Comparison of ENCODE assay signal across 29 cellular contexts in genomic region chr22:49483281-49483905, GRCh38.
"Had no signal": no experiment of that assay in that cellular context is flagged by ENCODE, and none has a peak within 500 bp of the region (broad histone marks: within the 10 kb centered on the region; RNA-seq: fewer than 3 reads in every experiment).

No MANE protein-coding gene starts in this region.

- H3K36me3 Mint-ChIP-seq: mesothelial cell of epicardium; naive B cell; natural killer cell treated with Interleukin-12 subunit alpha and Interleukin-12 subunit beta and Interleukin-15 and Interleukin-18, amount 100 ng/mL, for 72 hours; stimulated activated effector memory CD8-positive, alpha-beta T cell treated with anti-CD3 and anti-CD28 coated beads, Interleukin-12 subunit alpha, Interleukin-12 subunit beta, amount 100 ng/mL, for 72 hours had no signal

- H3K9me3 Mint-ChIP-seq: dendritic cell treated with granulocyte-macrophage colony-stimulating factor and Interleukin-4, amounts not matched to agents 40 ng/mL and 50 ng/mL, for 4 days; mesothelial cell of epicardium; naive B cell; natural killer cell treated with Interleukin-12 subunit alpha and Interleukin-12 subunit beta and Interleukin-15 and Interleukin-18, amount 100 ng/mL, for 72 hours; stimulated activated effector memory CD8-positive, alpha-beta T cell treated with anti-CD3 and anti-CD28 coated beads, Interleukin-12 subunit alpha, Interleukin-12 subunit beta, amount 100 ng/mL, for 72 hours had no signal

- H3K36me3 ChIP-seq: esophagus muscularis mucosa, gastroesophageal sphincter, heart left ventricle, lower lobe of right lung, prostate gland, right atrium auricular region, sigmoid colon, stomach, tibial artery, upper lobe of left lung had no signal

- DNase-seq: effector CD8-positive, alpha-beta T cell; foreskin keratinocyte; heart left ventricle; hypothalamus; left ventricle myocardium superior; lower lobe of right lung; mucosa of descending colon; naive B cell; nucleus accumbens; sigmoid colon; stimulated activated CD4-positive, alpha-beta T cell treated with anti-CD3 and anti-CD28 coated beads, Interleukin-2, amount 100 ng/mL, for 24 hours; stimulated activated CD4-positive, alpha-beta T cell treated with anti-CD3 and anti-CD28 coated beads, Interleukin-4, amount 100 ng/mL, for 24 hours; stimulated activated naive CD4-positive, alpha-beta T cell treated with Interleukin-2 at 50 U/mL for 16 hours; stomach; testis; tibial artery had no signal

- H3K4me1 ChIP-seq: foreskin keratinocyte, prostate gland, right atrium auricular region, tibial artery had no signal

- H3K27me3 ChIP-seq: foreskin keratinocyte, right atrium auricular region, testis, upper lobe of left lung had no signal

- FAIRE-seq: colon, endothelial cell of umbilical vein, keratinocyte had no signal

- H3K27ac Mint-ChIP-seq: dendritic cell treated with granulocyte-macrophage colony-stimulating factor and Interleukin-4, amounts not matched to agents 40 ng/mL and 50 ng/mL, for 4 days; mesothelial cell of epicardium; naive B cell; stimulated activated effector memory CD8-positive, alpha-beta T cell treated with anti-CD3 and anti-CD28 coated beads, Interleukin-12 subunit alpha, Interleukin-12 subunit beta, amount 100 ng/mL, for 72 hours had no signal

- H3K4me3 Mint-ChIP-seq: dendritic cell treated with granulocyte-macrophage colony-stimulating factor and Interleukin-4, amounts not matched to agents 40 ng/mL and 50 ng/mL, for 4 days; mesothelial cell of epicardium; naive B cell; natural killer cell treated with Interleukin-12 subunit alpha and Interleukin-12 subunit beta and Interleukin-15 and Interleukin-18, amount 100 ng/mL, for 72 hours; neural crest cell; stimulated activated effector memory CD8-positive, alpha-beta T cell treated with anti-CD3 and anti-CD28 coated beads, Interleukin-12 subunit alpha, Interleukin-12 subunit beta, amount 100 ng/mL, for 72 hours had no signal

- H3K4me3 ChIP-seq: esophagus muscularis mucosa, gastroesophageal sphincter, heart left ventricle, lower lobe of right lung, mucosa of descending colon, prostate gland, right atrium auricular region, sigmoid colon, stomach, testis, tibial artery, upper lobe of left lung had no signal

- H3K27ac ChIP-seq: esophagus muscularis mucosa, foreskin keratinocyte, gastroesophageal sphincter, heart left ventricle, lower lobe of right lung, prostate gland, right atrium auricular region, sigmoid colon, stomach, testis, tibial artery, upper lobe of left lung had no signal

- H3K9me3 ChIP-seq: esophagus muscularis mucosa, heart left ventricle, lower lobe of right lung, mucosa of descending colon, prostate gland, right atrium auricular region, sigmoid colon, stomach, testis, tibial artery, upper lobe of left lung had no signal
